ENCODE assay signal across 9 cellular contexts in genomic region chr12:69985656-69986055, GRCh38.
DNase-seq lines count a peak whose midpoint lies in the region; ATAC-seq and FAIRE-seq lines count a peak whose summit lies in the region.
"Had no signal": no experiment of that assay in that cellular context is flagged by ENCODE, and none has a peak within 500 bp of the region (broad histone marks: within the 10 kb centered on the region; RNA-seq: fewer than 3 reads in every experiment).

No MANE protein-coding gene starts in this region.

- peaks cover 2 to 6% of the 10 kb centered on the region in 2 donors for H3K4me1 ChIP-seq in small intestine (ENCODE audit: control insufficient read depth in 2 of 2, insufficient read depth in 1 of 2, low read depth in 1 of 2, low read length in 1 of 2)

- no peaks in the 10 kb centered on the region for H3K9me3 ChIP-seq in small intestine (ENCODE audit: control insufficient read depth, low read depth)

- no peak overlapping the region for H3K27ac Mint-ChIP-seq in activated naive CD8-positive, alpha-beta T cell treated with anti-CD3 and anti-CD28 coated beads, Interleukin-2, amount 50 U/mL, for 24 hours

- no peaks in the 10 kb centered on the region for H3K4me1 Mint-ChIP-seq in activated naive CD8-positive, alpha-beta T cell treated with anti-CD3 and anti-CD28 coated beads, Interleukin-2, amount 50 U/mL, for 24 hours

- H3K27ac ChIP-seq in small intestine (ENCODE audit: low read depth in 1 of 2, low read length in 1 of 2): peak overlapping the region; percentile 22 to 92

- in situ Hi-C loops in ACHN (cut with HindIII; ENCODE audit: low pct_ligation_motif_present, low pct_unique_long_range_greater_than_20kb, low sequenced_read_pairs): no loop called here

- no peaks in the 10 kb centered on the region for H3K36me3 Mint-ChIP-seq in activated naive CD8-positive, alpha-beta T cell treated with anti-CD3 and anti-CD28 coated beads, Interleukin-2, amount 50 U/mL, for 24 hours (ENCODE audit: low read depth)

- DNase-seq in ACHN (peak; percentile 38), small intestine (peak; percentile 83)
- DNase-seq in activated naive CD8-positive, alpha-beta T cell treated with anti-CD3 and anti-CD28 coated beads, Interleukin-2, amount 50 U/mL, for 24 hours: peak; percentile 18
- DNase-seq in activated CD4-positive, alpha-beta T cell treated with anti-CD3 and anti-CD28 coated beads for 1 hour: no peak

- H3K36me3 ChIP-seq in small intestine (ENCODE audit: control insufficient read depth in 2 of 2, insufficient read depth in 2 of 2, low read length in 2 of 2): no peaks in the 10 kb centered on the region

- 88 to 97% (median 94%) methylated on average over 4 of the region's 4 CpGs for WGBS in small intestine, 3 donors

- no peak overlapping the region for H3K4me3 ChIP-seq in small intestine (ENCODE audit: low read depth in 1 of 2, low read length in 2 of 2)

- H3K27me3 ChIP-seq in small intestine (ENCODE audit: control insufficient read depth in 2 of 2, insufficient read depth in 2 of 2, low read length in 2 of 2): no peaks in the 10 kb centered on the region

- FAIRE-seq in small intestine (lab: Jason Lieb, UNC): no peak
- FAIRE-seq: astrocyte had no signal

- H3K4me3 Mint-ChIP-seq in activated naive CD8-positive, alpha-beta T cell treated with anti-CD3 and anti-CD28 coated beads, Interleukin-2, amount 50 U/mL, for 24 hours: no peak overlapping the region

- H3K27me3 Mint-ChIP-seq in activated naive CD8-positive, alpha-beta T cell treated with anti-CD3 and anti-CD28 coated beads, Interleukin-2, amount 50 U/mL, for 24 hours: no peaks in the 10 kb centered on the region

- H3K9me3 Mint-ChIP-seq in activated naive CD8-positive, alpha-beta T cell treated with anti-CD3 and anti-CD28 coated beads, Interleukin-2, amount 50 U/mL, for 24 hours: no peaks in the 10 kb centered on the region

- ATAC-seq in GM18861 (IDR thresholded peaks at IDR 0.05; ENCODE audit: unreplicated experiment): peak; percentile 79
- peak; percentile 82 for ATAC-seq in HG03196 (IDR thresholded peaks at IDR 0.05; ENCODE audit: unreplicated experiment)
- peak; percentile 24 for ATAC-seq in activated naive CD8-positive, alpha-beta T cell treated with anti-CD3 and anti-CD28 coated beads, Interleukin-2, amount 50 U/mL, for 24 hours
- no peak for ATAC-seq in GM18870 (IDR thresholded peaks at IDR 0.05; ENCODE audit: unreplicated experiment)
- no peak for ATAC-seq in activated CD4-positive, CD25-positive, alpha-beta regulatory T cell treated with anti-CD3 and anti-CD28 coated beads, Interleukin-2, amount 50 U/mL, for 24 hours

Comparison
In these comparisons a context has a peak if more than half of its experiments do, and no peak if none do; other contexts are left out.
1. ATAC-seq: peak in GM18861 (single experiment), HG03196 (single experiment) and activated naive CD8-positive, alpha-beta T cell treated with anti-CD3 and anti-CD28 coated beads, Interleukin-2, amount 50 U/mL, for 24 hours (single experiment); none in GM18870 (single experiment) and activated CD4-positive, CD25-positive, alpha-beta regulatory T cell treated with anti-CD3 and anti-CD28 coated beads, Interleukin-2, amount 50 U/mL, for 24 hours (0 of 2).